ENCODE assay signal across 17 cellular contexts in the genomic region with DNA sequence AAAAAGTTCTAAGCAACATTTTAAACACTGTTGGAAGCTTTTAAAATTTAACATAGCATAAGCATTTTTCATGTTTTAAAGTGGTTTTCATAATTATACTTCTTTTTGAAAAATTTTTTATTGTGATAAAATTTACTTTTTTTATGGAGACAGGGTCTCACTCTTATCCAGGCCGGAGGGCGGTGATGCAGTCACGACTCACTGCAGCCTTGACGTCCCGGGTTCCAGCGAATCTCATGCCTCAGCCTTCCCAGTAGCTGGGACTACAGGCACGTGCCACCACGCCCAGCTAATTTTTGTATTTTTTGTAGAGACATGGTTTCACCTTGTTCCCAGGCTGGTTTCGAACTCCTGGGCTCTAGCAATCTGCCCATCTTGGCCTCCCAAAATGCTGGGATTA. TPM values are rescaled to one million over a fixed set of nuclear protein-coding genes. Genes with fewer than 3 reads are reported as not detected.
DNase-seq lines count a peak whose midpoint lies in the region; ATAC-seq, FAIRE-seq and TF ChIP-seq lines count a peak whose summit lies in the region.
"Had no signal": no experiment of that assay in that cellular context is flagged by ENCODE, and none has a peak within 500 bp of the region (broad histone marks: within the 10 kb centered on the region; RNA-seq: fewer than 3 reads in every experiment).

No MANE protein-coding gene starts in this region.

- H3K9me3 ChIP-seq in mammary epithelial cell (replicated peaks; ENCODE audit: insufficient read depth, low read length), result no peaks in the 10 kb centered on the region
- no peaks in the 10 kb centered on the region for H3K9me3 ChIP-seq in lower lobe of right lung
- H3K9me3 ChIP-seq in kidney (ENCODE audit: control insufficient read depth in 1 of 2, low read length in 2 of 2), result no peaks in the 10 kb centered on the region
- H3K9me3 ChIP-seq: A549 had no signal

- H3K27ac ChIP-seq in mammary epithelial cell (ENCODE audit: insufficient read depth, low read depth, low read length) (no peak overlapping the region), lower lobe of right lung (no peak overlapping the region), kidney (ENCODE audit: low read depth in 2 of 2, low read length in 2 of 2) (no peak overlapping the region)
- H3K27ac ChIP-seq: 22Rv1, A549, BLaER1 had no signal

- 93% methylated on average over 9 of the region's 9 CpGs for WGBS in mammary epithelial cell (ENCODE audit: low coverage, missing lambda C conversion rate)

- no TSS peak for BruUV-seq in MCF 10A (replicated peaks; lab: Mats Ljungman, UMichigan)
- no TSS peak for BruUV-seq in mammary epithelial cell (replicated peaks; lab: Mats Ljungman, UMichigan)

- FAIRE-seq in kidney (lab: Jason Lieb, UNC), result no peak
- FAIRE-seq: A549, GM12878, H1 had no signal

- no peak for ATAC-seq in lower lobe of right lung
- ATAC-seq: A549, GM12878 had no signal

- no peak overlapping the region for H3K4me3 ChIP-seq in mammary epithelial cell (replicated peaks in 1 of 3; ENCODE audit: insufficient read depth in 1 of 3, low read depth in 2 of 3, low read length in 3 of 3)
- H3K4me3 ChIP-seq in epithelial cell of esophagus (ENCODE audit: low read length), result no peak overlapping the region
- no peak overlapping the region for H3K4me3 ChIP-seq in lower lobe of right lung
- H3K4me3 ChIP-seq in kidney (ENCODE audit: low read length in 2 of 2), result no peak overlapping the region
- H3K4me3 ChIP-seq: A549, BLaER1, GM12878 had no signal

- CTCF ChIA-PET in MCF 10A (lab: Yijun Ruan, JAX) (interaction anchor here (1.2 to 1.3 kb wide), 2 partner anchors 14 to 45 kb away, joined by 3 to 7 read pairs; no protein-coding TSS in a partner anchor), mammary epithelial cell (lab: Charles Lee; ENCODE audit: low non-redundant PET) (no interaction called here)

- no peak overlapping the region for H3K4me3 Mint-ChIP-seq in MCF 10A (ENCODE audit: unreplicated experiment)
- H3K4me3 Mint-ChIP-seq: CD14-positive monocyte; CD4-positive, alpha-beta memory T cell; H9 had no signal

- H3K27ac Mint-ChIP-seq in MCF 10A (ENCODE audit: low read depth, unreplicated experiment), result no peak overlapping the region
- H3K27ac Mint-ChIP-seq: CD14-positive monocyte; CD4-positive, alpha-beta memory T cell; H9 had no signal

- DNase-seq in MCF 10A (ENCODE audit: unreplicated experiment) (peak; percentile 36), mammary epithelial cell (no peak), RPMI7951 (ENCODE audit: low read depth) (peak; percentile 18), epithelial cell of esophagus (ENCODE audit: low read depth) (peak; percentile 15), lower lobe of right lung (no peak), kidney (no peak), NCI-H2081 treated with DMSO at 0.1 percent for 48 hours (lab: John Stamatoyannopoulos, UW) (no peak)
- DNase-seq: AML-193; CD4-positive, alpha-beta memory T cell; DMS79 treated with DMSO at 0.1 percent for 48 hours; H9 had no signal

- H3K4me2 ChIP-seq in mammary epithelial cell (ENCODE audit: insufficient read depth, low read depth, low read length), result no peak overlapping the region
- H3K4me2 ChIP-seq: A549, BLaER1 had no signal

- no peaks in the 10 kb centered on the region for H3K27me3 Mint-ChIP-seq in MCF 10A (ENCODE audit: insufficient read depth, unreplicated experiment)
- H3K27me3 Mint-ChIP-seq: CD4-positive, alpha-beta memory T cell had no signal

- H3K36me3 ChIP-seq in mammary epithelial cell (ENCODE audit: insufficient read depth, low read length) (no peaks in the 10 kb centered on the region), lower lobe of right lung (no peaks in the 10 kb centered on the region), kidney (ENCODE audit: control insufficient read depth in 1 of 2, insufficient read depth in 2 of 2, low read length in 2 of 2) (no peaks in the 10 kb centered on the region)

- no peaks in the 10 kb centered on the region for H3K27me3 ChIP-seq in mammary epithelial cell (ENCODE audit: insufficient read depth, low read length)
- H3K27me3 ChIP-seq in lower lobe of right lung (ENCODE audit: low read depth), result no peaks in the 10 kb centered on the region
- H3K27me3 ChIP-seq: BLaER1 had no signal

- POLR2A ChIA-PET in MCF 10A (lab: Yijun Ruan, JAX), result interaction anchor here (0.6 kb wide), 1 partner anchor 115 kb away, joined by 3 read pairs; no protein-coding TSS in a partner anchor

- in situ Hi-C loops in mammary epithelial cell (cut with MboI; ENCODE audit: low sequenced_read_pairs in 2 of 2), result no loop called here

- dilution Hi-C loops in mammary epithelial cell (cut with HindIII; ENCODE audit: low sequenced_read_pairs), result no loop called here

- H3K9ac ChIP-seq in mammary epithelial cell (ENCODE audit: insufficient read depth, low read length) (no peak overlapping the region), kidney (ENCODE audit: low read length in 2 of 2) (no peak overlapping the region)
- H3K9ac ChIP-seq: BLaER1 had no signal

- no peak overlapping the region for H2AFZ ChIP-seq in mammary epithelial cell (ENCODE audit: low read depth, low read length)

- no peaks in the 10 kb centered on the region for H4K20me1 ChIP-seq in mammary epithelial cell (ENCODE audit: insufficient read depth, low read length)

- intact Hi-C loops in MCF 10A (cut with micrococcal nuclease) (no loop called here), mammary epithelial cell (cut with micrococcal nuclease) (no loop called here), lower lobe of right lung (cut with DNase I) (no loop called here), kidney (cut with DNase I) (no loop called here)

- H3K79me2 ChIP-seq in mammary epithelial cell (ENCODE audit: insufficient read depth, low read length), result peaks cover 62% of the 10 kb centered on the region

- H3K9me3 Mint-ChIP-seq in MCF 10A (ENCODE audit: unreplicated experiment), result no peaks in the 10 kb centered on the region
- H3K9me3 Mint-ChIP-seq: CD4-positive, alpha-beta memory T cell; H9 had no signal

- peaks cover 5% of the 10 kb centered on the region for H3K36me3 Mint-ChIP-seq in MCF 10A (ENCODE audit: insufficient read depth, unreplicated experiment)
- H3K36me3 Mint-ChIP-seq: CD14-positive monocyte had no signal

- no peaks in the 10 kb centered on the region for H3K4me1 ChIP-seq in mammary epithelial cell (ENCODE audit: insufficient read depth, low read length)
- peaks cover 6% of the 10 kb centered on the region for H3K4me1 ChIP-seq in lower lobe of right lung
- no peaks in the 10 kb centered on the region for H3K4me1 ChIP-seq in kidney (ENCODE audit: control insufficient read depth in 1 of 2, insufficient read depth in 1 of 2, low read depth in 1 of 2, low read length in 2 of 2)
- H3K4me1 ChIP-seq: A549 had no signal

- TF ChIP-seq CTCF in MCF 10A (IDR thresholded peaks at IDR 0.05; ENCODE audit: unreplicated experiment) (no peak), mammary epithelial cell (conservative IDR thresholded peaks at IDR 0.05 in 1 of 2, IDR thresholded peaks at IDR 0.05 in 1 of 2; ENCODE audit: extremely low read depth in 1 of 2, insufficient read depth in 1 of 2, low read depth in 1 of 2, low read length in 2 of 2) (no peak), epithelial cell of esophagus (IDR thresholded peaks at IDR 0.05; ENCODE audit: insufficient read depth, low read depth, low read length, missing control alignments) (no peak), lower lobe of right lung (IDR thresholded peaks at IDR 0.05) (no peak), kidney (IDR thresholded peaks at IDR 0.05; ENCODE audit: borderline replicate concordance, extremely low read depth, insufficient read depth) (no peak)

- H3K4me1 Mint-ChIP-seq in MCF 10A (ENCODE audit: insufficient read depth, unreplicated experiment), result no peaks in the 10 kb centered on the region
- H3K4me1 Mint-ChIP-seq: CD14-positive monocyte had no signal

RNA-seq across cellular contexts. Expression of gene TULP4, which starts 46.1 kb away (rescaled TPM):
- total RNA-seq in MCF 10A (2022) (64.2 and 71.8 TPM in 2 replicates), mammary epithelial cell (100 to 1,000 TPM in 1 of 2 donors, 10 to 100 TPM in 1; 81.8 to 152 TPM), lower lobe of right lung (104 TPM), kidney (114 TPM)
- polyA plus RNA-seq in mammary epithelial cell (19.7 TPM), kidney (ENCODE audit: insufficient read depth, low read depth, low replicate concordance) (3.3 TPM)
- polyA minus RNA-seq in mammary epithelial cell, result 85.5 TPM
- total RNA-seq in RPMI7951 (2014; rRNA removed; shearing (Covaris generic)), result 49.3 and 62.1 TPM in 2 replicates

Comparison
In these comparisons a context has a peak if more than half of its experiments do, and no peak if none do; other contexts are left out.
1. DNase-seq: peak in MCF 10A (single experiment), RPMI7951 (single experiment) and epithelial cell of esophagus (single experiment); none in mammary epithelial cell (single experiment), lower lobe of right lung (single experiment), kidney (single experiment) and NCI-H2081 treated with DMSO at 0.1 percent for 48 hours (single experiment).